In the genomic region with DNA sequence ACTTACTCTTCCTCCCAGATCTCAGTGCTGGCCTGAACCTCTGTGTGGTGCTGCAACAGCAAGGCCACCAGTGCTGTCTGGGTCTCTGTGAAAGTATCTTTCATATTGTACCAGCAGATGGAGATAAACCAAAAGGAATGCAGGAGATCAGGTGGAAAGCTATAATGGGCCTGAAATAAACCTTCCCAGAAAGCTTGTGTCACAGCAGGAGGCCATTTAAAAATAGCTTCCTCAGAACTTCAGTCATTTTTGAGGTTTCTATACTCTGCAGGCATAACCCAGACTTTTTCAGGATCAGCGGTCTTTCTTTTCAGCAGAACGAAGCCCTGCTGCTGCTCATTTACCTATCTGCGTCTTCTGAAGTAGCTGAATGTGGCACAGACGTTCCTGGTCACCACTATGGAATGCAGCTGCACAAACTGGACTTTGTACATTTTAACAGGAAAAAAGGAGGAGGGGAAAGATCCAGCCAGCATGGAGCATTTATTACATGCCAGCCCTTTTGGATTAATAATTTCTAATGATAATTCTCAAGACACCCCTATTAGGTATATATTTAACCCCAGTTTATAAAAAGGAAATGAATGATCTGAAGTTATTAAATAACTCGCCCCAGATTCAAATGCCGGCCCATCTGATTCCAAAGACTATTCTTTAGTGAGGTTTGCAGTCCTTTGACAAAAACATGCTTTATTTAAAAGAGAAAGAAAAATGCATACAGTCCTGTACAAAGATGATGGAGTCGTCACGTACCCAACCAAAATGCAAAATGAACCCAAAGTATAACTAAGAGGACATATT, we compare ENCODE assay signal across 1 cellular context.
TF ChIP-seq lines count a peak whose summit lies in the region.

No MANE protein-coding gene starts in this region.

TF ChIP-seq in HepG2, 621 proteins besides CTCF, POLR2A, EP300 and RAD21 (continued from another document and continues in another):
- TF ChIP-seq, protein P1, sequence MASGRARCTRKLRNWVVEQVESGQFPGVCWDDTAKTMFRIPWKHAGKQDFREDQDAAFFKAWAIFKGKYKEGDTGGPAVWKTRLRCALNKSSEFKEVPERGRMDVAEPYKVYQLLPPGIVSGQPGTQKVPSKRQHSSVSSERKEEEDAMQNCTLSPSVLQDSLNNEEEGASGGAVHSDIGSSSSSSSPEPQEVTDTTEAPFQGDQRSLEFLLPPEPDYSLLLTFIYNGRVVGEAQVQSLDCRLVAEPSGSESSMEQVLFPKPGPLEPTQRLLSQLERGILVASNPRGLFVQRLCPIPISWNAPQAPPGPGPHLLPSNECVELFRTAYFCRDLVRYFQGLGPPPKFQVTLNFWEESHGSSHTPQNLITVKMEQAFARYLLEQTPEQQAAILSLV (CRISPR knock-in tag; IDR thresholded peaks at IDR 0.05; ENCODE audit: borderline replicate concordance) = no peak
- TF ChIP-seq KDM3A (CRISPR knock-in tag; IDR thresholded peaks at IDR 0.05; ENCODE audit: low read depth) (no peak), CREM (IDR thresholded peaks at IDR 0.05) (no peak; the same call in 1 of the 2 replicates), CREM (CRISPR knock-in tag; IDR thresholded peaks at IDR 0.05) (no peak), ZNF136 (CRISPR knock-in tag; IDR thresholded peaks at IDR 0.05; ENCODE audit: low read depth) (peak; percentile 69; the same call in 1 of the 2 replicates), ZNF484 (CRISPR knock-in tag; IDR thresholded peaks at IDR 0.05; ENCODE audit: borderline replicate concordance, low read depth) (no peak), SETDB1 (CRISPR knock-in tag; IDR thresholded peaks at IDR 0.05; ENCODE audit: borderline replicate concordance) (no peak), SUZ12 (IDR thresholded peaks at IDR 0.05; ENCODE audit: low read depth, low read length) (no peak), MXD4 (CRISPR knock-in tag; IDR thresholded peaks at IDR 0.05) (0 out of 2 replicates have a peak, but pooled peaks have one; percentile 36), FIP1L1 (IDR thresholded peaks at IDR 0.05; ENCODE audit: borderline replicate concordance, insufficient read depth, low read depth, low read length) (no peak), ZMYM4 (CRISPR knock-in tag; IDR thresholded peaks at IDR 0.05) (peak; percentile 61), REXO4 (CRISPR knock-in tag; IDR thresholded peaks at IDR 0.05; ENCODE audit: borderline replicate concordance) (no peak), ZNF510 (CRISPR knock-in tag; IDR thresholded peaks at IDR 0.05; ENCODE audit: low read depth) (no peak), SAFB2 (CRISPR knock-in tag; IDR thresholded peaks at IDR 0.05; ENCODE audit: borderline replicate concordance, low read depth) (no peak), CHD4 (IDR thresholded peaks at IDR 0.05; ENCODE audit: borderline replicate concordance, low read length) (peak; percentile 60; the same call in 1 of the 2 replicates), HNF4G (IDR thresholded peaks at IDR 0.05; ENCODE audit: borderline replicate concordance, low read depth, low read length) (peak; percentile 85), HNF4G (CRISPR knock-in tag; IDR thresholded peaks at IDR 0.05; ENCODE audit: borderline replicate concordance, low read depth) (peak; percentile 17; the same call in 1 of the 2 replicates), ZFP82 (CRISPR knock-in tag; IDR thresholded peaks at IDR 0.05; ENCODE audit: borderline replicate concordance) (no peak), ZNF350 (CRISPR knock-in tag; IDR thresholded peaks at IDR 0.05; ENCODE audit: borderline replicate concordance, low read depth) (no peak), CREB1 (IDR thresholded peaks at IDR 0.05) (no peak), CREB1 (CRISPR knock-in tag; IDR thresholded peaks at IDR 0.05) (peak; percentile 56), CBX5 (CRISPR knock-in tag; IDR thresholded peaks at IDR 0.05; ENCODE audit: borderline replicate concordance) (no peak), ZNF556 (CRISPR knock-in tag; IDR thresholded peaks at IDR 0.05; ENCODE audit: borderline replicate concordance) (peak; percentile 35; the same call in 1 of the 2 replicates), KLF9 (CRISPR knock-in tag; IDR thresholded peaks at IDR 0.05; ENCODE audit: low read depth) (0 out of 2 replicates have a peak, but pooled peaks have one; percentile 52), ZNF879 (CRISPR knock-in tag; IDR thresholded peaks at IDR 0.05) (no peak), ERF (CRISPR knock-in tag; IDR thresholded peaks at IDR 0.05) (peak; percentile 70; the same call in 1 of the 2 replicates), ZNF446 (CRISPR knock-in tag; IDR thresholded peaks at IDR 0.05) (0 out of 2 replicates have a peak, but pooled peaks have one; percentile 33), MBNL3 (CRISPR knock-in tag; conservative IDR thresholded peaks at IDR 0.05) (no peak), THAP11 (CRISPR knock-in tag; IDR thresholded peaks at IDR 0.05) (peak; percentile 50), GATAD1 (CRISPR knock-in tag; IDR thresholded peaks at IDR 0.05) (0 out of 2 replicates have a peak, but pooled peaks have one; percentile 21), TSC22D2 (CRISPR knock-in tag; IDR thresholded peaks at IDR 0.05; ENCODE audit: borderline replicate concordance) (0 out of 2 replicates have a peak, but pooled peaks have one; percentile 15), ZNF3 (CRISPR knock-in tag; IDR thresholded peaks at IDR 0.05) (no peak), HNF4A (CRISPR knock-in tag; IDR thresholded peaks at IDR 0.05) (peak; percentile 91), SMC3 (IDR thresholded peaks at IDR 0.05; ENCODE audit: low read length) (peak; percentile 82), KDM2A (CRISPR knock-in tag; IDR thresholded peaks at IDR 0.05; ENCODE audit: borderline replicate concordance, low read depth) (no peak), TBX2 (CRISPR knock-in tag; IDR thresholded peaks at IDR 0.05; ENCODE audit: borderline replicate concordance) (peak; percentile 54), ZNF230 (CRISPR knock-in tag; IDR thresholded peaks at IDR 0.05) (peak; percentile 58; the same call in 1 of the 2 replicates), ZNF607 (CRISPR knock-in tag; IDR thresholded peaks at IDR 0.05; ENCODE audit: borderline replicate concordance) (no peak), ZNF644 (CRISPR knock-in tag; IDR thresholded peaks at IDR 0.05; ENCODE audit: low read depth) (0 out of 2 replicates have a peak, but pooled peaks have one; percentile 52), TEAD3 (CRISPR knock-in tag; optimal IDR thresholded peaks at IDR 0.05; ENCODE audit: borderline replicate concordance) (peak; percentile 96), ZNF605 (CRISPR knock-in tag; IDR thresholded peaks at IDR 0.05) (peak; percentile 60; the same call in 1 of the 2 replicates), CCAR2 (optimal IDR thresholded peaks at IDR 0.05; ENCODE audit: low read depth, low read length) (no peak), ZNF572 (CRISPR knock-in tag; IDR thresholded peaks at IDR 0.05) (no peak), ZNF790 (CRISPR knock-in tag; IDR thresholded peaks at IDR 0.05; ENCODE audit: borderline replicate concordance) (no peak), ZNF709 (CRISPR knock-in tag; IDR thresholded peaks at IDR 0.05) (no peak), ZNF138 (CRISPR knock-in tag; IDR thresholded peaks at IDR 0.05; ENCODE audit: low read depth) (no peak), ZNF615 (CRISPR knock-in tag; IDR thresholded peaks at IDR 0.05; ENCODE audit: borderline replicate concordance) (no peak), HNRNPL (IDR thresholded peaks at IDR 0.05; ENCODE audit: low read depth, low read length) (no peak), NFE2L1 (CRISPR knock-in tag; IDR thresholded peaks at IDR 0.05; ENCODE audit: borderline replicate concordance) (no peak), ARNTL (CRISPR knock-in tag; IDR thresholded peaks at IDR 0.05) (0 out of 2 replicates have a peak, but pooled peaks have one; percentile 25), DPF2 (CRISPR knock-in tag; IDR thresholded peaks at IDR 0.05; ENCODE audit: borderline replicate concordance, low read depth) (peak; percentile 50; the same call in 1 of the 2 replicates), ZNF264 (CRISPR knock-in tag; IDR thresholded peaks at IDR 0.05) (no peak), ZSCAN29 (CRISPR knock-in tag; conservative IDR thresholded peaks at IDR 0.05) (peak; percentile 53; the same call in 1 of the 2 replicates), PHF21A (CRISPR knock-in tag; IDR thresholded peaks at IDR 0.05) (peak; percentile 63; the same call in 1 of the 2 replicates)
- TF ChIP-seq, protein P2, sequence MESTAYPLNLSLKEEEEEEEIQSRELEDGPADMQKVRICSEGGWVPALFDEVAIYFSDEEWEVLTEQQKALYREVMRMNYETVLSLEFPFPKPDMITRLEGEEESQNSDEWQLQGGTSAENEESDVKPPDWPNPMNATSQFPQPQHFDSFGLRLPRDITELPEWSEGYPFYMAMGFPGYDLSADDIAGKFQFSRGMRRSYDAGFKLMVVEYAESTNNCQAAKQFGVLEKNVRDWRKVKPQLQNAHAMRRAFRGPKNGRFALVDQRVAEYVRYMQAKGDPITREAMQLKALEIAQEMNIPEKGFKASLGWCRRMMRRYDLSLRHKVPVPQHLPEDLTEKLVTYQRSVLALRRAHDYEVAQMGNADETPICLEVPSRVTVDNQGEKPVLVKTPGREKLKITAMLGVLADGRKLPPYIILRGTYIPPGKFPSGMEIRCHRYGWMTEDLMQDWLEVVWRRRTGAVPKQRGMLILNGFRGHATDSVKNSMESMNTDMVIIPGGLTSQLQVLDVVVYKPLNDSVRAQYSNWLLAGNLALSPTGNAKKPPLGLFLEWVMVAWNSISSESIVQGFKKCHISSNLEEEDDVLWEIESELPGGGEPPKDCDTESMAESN (CRISPR knock-in tag; conservative IDR thresholded peaks at IDR 0.05) = 0 out of 2 replicates have a peak, but pooled peaks have one; percentile 35
- TF ChIP-seq, protein P3, sequence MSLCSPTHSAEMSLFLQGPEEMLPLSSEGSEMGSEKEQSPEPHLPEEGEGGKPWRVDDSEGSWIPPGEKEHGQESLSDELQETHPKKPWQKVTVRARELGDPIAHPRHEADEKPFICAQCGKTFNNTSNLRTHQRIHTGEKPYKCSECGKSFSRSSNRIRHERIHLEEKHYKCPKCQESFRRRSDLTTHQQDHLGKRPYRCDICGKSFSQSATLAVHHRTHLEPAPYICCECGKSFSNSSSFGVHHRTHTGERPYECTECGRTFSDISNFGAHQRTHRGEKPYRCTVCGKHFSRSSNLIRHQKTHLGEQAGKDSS (CRISPR knock-in tag; IDR thresholded peaks at IDR 0.05; ENCODE audit: borderline replicate concordance, low read depth) = 0 out of 2 replicates have a peak, but pooled peaks have one; percentile 55
- TF ChIP-seq, protein P4, sequence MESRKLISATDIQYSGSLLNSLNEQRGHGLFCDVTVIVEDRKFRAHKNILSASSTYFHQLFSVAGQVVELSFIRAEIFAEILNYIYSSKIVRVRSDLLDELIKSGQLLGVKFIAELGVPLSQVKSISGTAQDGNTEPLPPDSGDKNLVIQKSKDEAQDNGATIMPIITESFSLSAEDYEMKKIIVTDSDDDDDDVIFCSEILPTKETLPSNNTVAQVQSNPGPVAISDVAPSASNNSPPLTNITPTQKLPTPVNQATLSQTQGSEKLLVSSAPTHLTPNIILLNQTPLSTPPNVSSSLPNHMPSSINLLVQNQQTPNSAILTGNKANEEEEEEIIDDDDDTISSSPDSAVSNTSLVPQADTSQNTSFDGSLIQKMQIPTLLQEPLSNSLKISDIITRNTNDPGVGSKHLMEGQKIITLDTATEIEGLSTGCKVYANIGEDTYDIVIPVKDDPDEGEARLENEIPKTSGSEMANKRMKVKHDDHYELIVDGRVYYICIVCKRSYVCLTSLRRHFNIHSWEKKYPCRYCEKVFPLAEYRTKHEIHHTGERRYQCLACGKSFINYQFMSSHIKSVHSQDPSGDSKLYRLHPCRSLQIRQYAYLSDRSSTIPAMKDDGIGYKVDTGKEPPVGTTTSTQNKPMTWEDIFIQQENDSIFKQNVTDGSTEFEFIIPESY (CRISPR knock-in tag; IDR thresholded peaks at IDR 0.05) = no peak
- TF ChIP-seq, protein P5, sequence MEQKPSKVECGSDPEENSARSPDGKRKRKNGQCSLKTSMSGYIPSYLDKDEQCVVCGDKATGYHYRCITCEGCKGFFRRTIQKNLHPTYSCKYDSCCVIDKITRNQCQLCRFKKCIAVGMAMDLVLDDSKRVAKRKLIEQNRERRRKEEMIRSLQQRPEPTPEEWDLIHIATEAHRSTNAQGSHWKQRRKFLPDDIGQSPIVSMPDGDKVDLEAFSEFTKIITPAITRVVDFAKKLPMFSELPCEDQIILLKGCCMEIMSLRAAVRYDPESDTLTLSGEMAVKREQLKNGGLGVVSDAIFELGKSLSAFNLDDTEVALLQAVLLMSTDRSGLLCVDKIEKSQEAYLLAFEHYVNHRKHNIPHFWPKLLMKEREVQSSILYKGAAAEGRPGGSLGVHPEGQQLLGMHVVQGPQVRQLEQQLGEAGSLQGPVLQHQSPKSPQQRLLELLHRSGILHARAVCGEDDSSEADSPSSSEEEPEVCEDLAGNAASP (CRISPR knock-in tag; IDR thresholded peaks at IDR 0.05; ENCODE audit: borderline replicate concordance) = 0 out of 2 replicates have a peak, but pooled peaks have one; percentile 14
- TF ChIP-seq, protein P6, sequence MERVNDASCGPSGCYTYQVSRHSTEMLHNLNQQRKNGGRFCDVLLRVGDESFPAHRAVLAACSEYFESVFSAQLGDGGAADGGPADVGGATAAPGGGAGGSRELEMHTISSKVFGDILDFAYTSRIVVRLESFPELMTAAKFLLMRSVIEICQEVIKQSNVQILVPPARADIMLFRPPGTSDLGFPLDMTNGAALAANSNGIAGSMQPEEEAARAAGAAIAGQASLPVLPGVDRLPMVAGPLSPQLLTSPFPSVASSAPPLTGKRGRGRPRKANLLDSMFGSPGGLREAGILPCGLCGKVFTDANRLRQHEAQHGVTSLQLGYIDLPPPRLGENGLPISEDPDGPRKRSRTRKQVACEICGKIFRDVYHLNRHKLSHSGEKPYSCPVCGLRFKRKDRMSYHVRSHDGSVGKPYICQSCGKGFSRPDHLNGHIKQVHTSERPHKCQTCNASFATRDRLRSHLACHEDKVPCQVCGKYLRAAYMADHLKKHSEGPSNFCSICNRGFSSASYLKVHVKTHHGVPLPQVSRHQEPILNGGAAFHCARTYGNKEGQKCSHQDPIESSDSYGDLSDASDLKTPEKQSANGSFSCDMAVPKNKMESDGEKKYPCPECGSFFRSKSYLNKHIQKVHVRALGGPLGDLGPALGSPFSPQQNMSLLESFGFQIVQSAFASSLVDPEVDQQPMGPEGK (CRISPR knock-in tag; IDR thresholded peaks at IDR 0.05) = no peak
- TF ChIP-seq, protein P7, sequence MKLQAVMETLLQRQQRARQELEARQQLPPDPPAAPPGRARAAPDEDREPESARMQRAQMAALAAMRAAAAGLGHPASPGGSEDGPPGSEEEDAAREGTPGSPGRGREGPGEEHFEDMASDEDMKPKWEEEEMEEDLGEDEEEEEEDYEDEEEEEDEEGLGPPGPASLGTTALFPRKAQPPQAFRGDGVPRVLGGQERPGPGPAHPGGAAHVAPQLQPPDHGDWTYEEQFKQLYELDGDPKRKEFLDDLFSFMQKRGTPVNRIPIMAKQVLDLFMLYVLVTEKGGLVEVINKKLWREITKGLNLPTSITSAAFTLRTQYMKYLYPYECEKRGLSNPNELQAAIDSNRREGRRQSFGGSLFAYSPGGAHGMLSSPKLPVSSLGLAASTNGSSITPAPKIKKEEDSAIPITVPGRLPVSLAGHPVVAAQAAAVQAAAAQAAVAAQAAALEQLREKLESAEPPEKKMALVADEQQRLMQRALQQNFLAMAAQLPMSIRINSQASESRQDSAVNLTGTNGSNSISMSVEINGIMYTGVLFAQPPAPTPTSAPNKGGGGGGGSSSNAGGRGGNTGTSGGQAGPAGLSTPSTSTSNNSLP (IDR thresholded peaks at IDR 0.05; ENCODE audit: low read depth, low read length) = peak; percentile 73; the same call in 1 of the 2 replicates
